2 cellular contexts compared by ENCODE assay signal in genomic region chr5:171067540-171068130, GRCh38.
TF ChIP-seq lines count a peak whose summit lies in the region.

No MANE protein-coding gene starts in this region.

TF ChIP-seq in HEK293, 187 proteins besides CTCF, POLR2A, EP300 and RAD21 (continued from another document):
- TF ChIP-seq KLF17 (tag by site-specific recombination; IDR thresholded peaks at IDR 0.05) (no peak), ZNF530 (tag by site-specific recombination; IDR thresholded peaks at IDR 0.05; ENCODE audit: low read depth) (no peak), ZNF677 (tag by site-specific recombination; IDR thresholded peaks at IDR 0.05) (no peak), SETDB1 (IDR thresholded peaks at IDR 0.05; ENCODE audit: insufficient read length, low read length) (peak; percentile 77), ZNF558 (tag by site-specific recombination; IDR thresholded peaks at IDR 0.05) (peak; percentile 97), PRDM1 (tag by site-specific recombination; IDR thresholded peaks at IDR 0.05) (no peak), ZNF791 (tag by site-specific recombination; IDR thresholded peaks at IDR 0.05) (peak; percentile 96), PRDM4 (tag by site-specific recombination; IDR thresholded peaks at IDR 0.05) (no peak), KLF9 (tag by site-specific recombination; IDR thresholded peaks at IDR 0.05; ENCODE audit: low read depth) (no peak), ZNF701 (tag by site-specific recombination; IDR thresholded peaks at IDR 0.05) (no peak), SP3 (tag by site-specific recombination; IDR thresholded peaks at IDR 0.05) (no peak), GLIS2 (tag by site-specific recombination; IDR thresholded peaks at IDR 0.05) (no peak), ZNF776 (tag by site-specific recombination; IDR thresholded peaks at IDR 0.05; ENCODE audit: borderline replicate concordance) (no peak), TRIM28 (IDR thresholded peaks at IDR 0.05; ENCODE audit: borderline replicate concordance, low read length) (no peak), ZNF785 (tag by site-specific recombination; IDR thresholded peaks at IDR 0.05) (no peak), ZNF175 (tag by site-specific recombination; IDR thresholded peaks at IDR 0.05) (no peak), ZNF280C (tag by site-specific recombination; IDR thresholded peaks at IDR 0.05) (no peak), REST (tag by site-specific recombination; IDR thresholded peaks at IDR 0.05) (no peak)
TF ChIP-seq in HEK293: peak in this region for 3.

TF ChIP-seq in WTC11, 78 proteins besides CTCF, POLR2A, EP300 and RAD21 (continued from another document):
- TF ChIP-seq ZNF281 (CRISPR knock-in tag; IDR thresholded peaks at IDR 0.05) = no peak
- TF ChIP-seq HMGA2 (CRISPR knock-in tag; IDR thresholded peaks at IDR 0.05) = no peak
- TF ChIP-seq ZNF138 (CRISPR knock-in tag; conservative IDR thresholded peaks at IDR 0.05) = no peak
- TF ChIP-seq ZBTB43 (CRISPR knock-in tag; IDR thresholded peaks at IDR 0.05) = no peak
